In genomic region chr2:210519594-210519993, GRCh38 we compare ENCODE assay signal across 18 cellular contexts. TPM values are rescaled to one million over a fixed set of nuclear protein-coding genes. Genes with fewer than 3 reads are reported as not detected.
DNase-seq lines count a peak whose midpoint lies in the region; ATAC-seq and TF ChIP-seq lines count a peak whose summit lies in the region.
"Had no signal": no experiment of that assay in that cellular context is flagged by ENCODE, and none has a peak within 500 bp of the region (broad histone marks: within the 10 kb centered on the region; RNA-seq: fewer than 3 reads in every experiment).

No MANE protein-coding gene starts in this region.

- ATAC-seq in activated naive CD8-positive, alpha-beta T cell treated with anti-CD3 and anti-CD28 coated beads, Interleukin-2, amount 10 ng/mL, durations not matched to agents 7 days and 5 days (ENCODE audit: low read depth): peak; percentile 65

- POLR2A ChIA-PET in activated naive CD8-positive, alpha-beta T cell treated with anti-CD3 and anti-CD28 coated beads, Interleukin-2, amount 10 ng/mL, durations not matched to agents 7 days and 5 days (lab: Charles Lee): no interaction called here
- POLR2A ChIA-PET in OCI-LY7 (lab: Charles Lee): no interaction called here

- H3K9me3 ChIP-seq in uterus: no peaks in the 10 kb centered on the region
- no peaks in the 10 kb centered on the region for H3K9me3 ChIP-seq in OCI-LY7 (ENCODE audit: low read length)
- H3K9me3 ChIP-seq: BE2C had no signal

- H3K36me3 ChIP-seq in uterus (no peaks in the 10 kb centered on the region), OCI-LY7 (ENCODE audit: insufficient read depth, low read length) (no peaks in the 10 kb centered on the region)
- H3K36me3 ChIP-seq: BE2C had no signal

- no peak overlapping the region for H3K4me3 Mint-ChIP-seq in activated naive CD8-positive, alpha-beta T cell treated with anti-CD3 and anti-CD28 coated beads, Interleukin-2, amount 10 ng/mL, durations not matched to agents 7 days and 5 days
- no peak overlapping the region for H3K4me3 Mint-ChIP-seq in activated naive CD8-positive, alpha-beta T cell treated with anti-CD3 and anti-CD28 coated beads for 36 hours
- H3K4me3 Mint-ChIP-seq: CD4-positive, alpha-beta T cell had no signal

- CTCF ChIA-PET in OCI-LY7 (lab: Charles Lee; ENCODE audit: unreplicated experiment): no interaction called here

- no peaks in the 10 kb centered on the region for H4K20me1 ChIP-seq in OCI-LY7 (ENCODE audit: insufficient read depth, low read length)

- no peaks in the 10 kb centered on the region for H3K79me2 ChIP-seq in OCI-LY7 (ENCODE audit: insufficient read depth, low read depth, low read length)

- H3K27ac ChIP-seq in dorsolateral prefrontal cortex: peak overlapping the region in 49 of 59 donors; percentile 1 to 86 (median 65)
- no peak overlapping the region for H3K27ac ChIP-seq in uterus
- no peak overlapping the region for H3K27ac ChIP-seq in OCI-LY7 (ENCODE audit: low read depth, low read length, poor library complexity, severe bottlenecking)
- H3K27ac ChIP-seq: 22Rv1 had no signal

- no peak overlapping the region for H2AFZ ChIP-seq in OCI-LY7 (ENCODE audit: low read length)

- TF ChIP-seq CTCF in dorsolateral prefrontal cortex (IDR thresholded peaks at IDR 0.05 in 54 of 56, conservative IDR thresholded peaks at IDR 0.05 in 2 of 56; ENCODE audit: low read depth in 1 of 56, partially characterized antibody in 56 of 56) (no peak), uterus (IDR thresholded peaks at IDR 0.05) (no peak), OCI-LY7 (conservative IDR thresholded peaks at IDR 0.05; ENCODE audit: low read length) (no peak)

- TF ChIP-seq POLR2A in uterus (IDR thresholded peaks at IDR 0.05): no peak

- no peak overlapping the region for H3K27ac Mint-ChIP-seq in activated naive CD8-positive, alpha-beta T cell treated with anti-CD3 and anti-CD28 coated beads, Interleukin-2, amount 10 ng/mL, durations not matched to agents 7 days and 5 days
- H3K27ac Mint-ChIP-seq in activated naive CD8-positive, alpha-beta T cell treated with anti-CD3 and anti-CD28 coated beads for 36 hours: no peak overlapping the region
- H3K27ac Mint-ChIP-seq: CD4-positive, alpha-beta T cell had no signal

- peaks cover 4% of the 10 kb centered on the region for H3K4me1 Mint-ChIP-seq in activated naive CD8-positive, alpha-beta T cell treated with anti-CD3 and anti-CD28 coated beads, Interleukin-2, amount 10 ng/mL, durations not matched to agents 7 days and 5 days
- H3K4me1 Mint-ChIP-seq in activated naive CD8-positive, alpha-beta T cell treated with anti-CD3 and anti-CD28 coated beads for 36 hours: no peaks in the 10 kb centered on the region

- no TSS peak for BruUV-seq in OCI-LY7 (replicated peaks; lab: Mats Ljungman, UMichigan)

- no peak for DNase-seq in activated naive CD8-positive, alpha-beta T cell treated with anti-CD3 and anti-CD28 coated beads, Interleukin-2, amount 10 ng/mL, durations not matched to agents 7 days and 5 days
- no peak for DNase-seq in activated naive CD8-positive, alpha-beta T cell treated with anti-CD3 and anti-CD28 coated beads for 36 hours
- DNase-seq in dorsolateral prefrontal cortex (peak in 1 of 10 donors; percentile 49), midbrain (lab: John Stamatoyannopoulos, UW) (peak; percentile 48), iPS-NIHi11 (ENCODE audit: low spot score) (no peak), LoVo (ENCODE audit: low spot score) (no peak), uterus (no peak), OCI-LY7 (ENCODE audit: low spot score) (no peak)
- DNase-seq: BE2C; CD4-positive, alpha-beta T cell; DMS79 treated with DMSO at 0.1 percent for 48 hours; MV-4-11; NCI-H1417; NCI-H1930; NCI-H446; NCI-H748 treated with DMSO at 0.1 percent for 48 hours; SHP77 treated with DMSO at 0.1 percent for 48 hours had no signal

- no peaks in the 10 kb centered on the region for H3K36me3 Mint-ChIP-seq in activated naive CD8-positive, alpha-beta T cell treated with anti-CD3 and anti-CD28 coated beads, Interleukin-2, amount 10 ng/mL, durations not matched to agents 7 days and 5 days
- H3K36me3 Mint-ChIP-seq in activated naive CD8-positive, alpha-beta T cell treated with anti-CD3 and anti-CD28 coated beads for 36 hours: no peaks in the 10 kb centered on the region

- H3K27me3 ChIP-seq in dorsolateral prefrontal cortex (no peaks in the 10 kb centered on the region), uterus (no peaks in the 10 kb centered on the region)

- H3K9me2 ChIP-seq in OCI-LY7 (ENCODE audit: insufficient read depth, low read length): no peaks in the 10 kb centered on the region

- no peak overlapping the region for H3K4me3 ChIP-seq in dorsolateral prefrontal cortex
- no peak overlapping the region for H3K4me3 ChIP-seq in uterus
- H3K4me3 ChIP-seq in OCI-LY7 (ENCODE audit: low read depth, low read length, poor library complexity, severe bottlenecking): no peak overlapping the region

- no peaks in the 10 kb centered on the region for H3K9me3 Mint-ChIP-seq in activated naive CD8-positive, alpha-beta T cell treated with anti-CD3 and anti-CD28 coated beads, Interleukin-2, amount 10 ng/mL, durations not matched to agents 7 days and 5 days
- H3K9me3 Mint-ChIP-seq in activated naive CD8-positive, alpha-beta T cell treated with anti-CD3 and anti-CD28 coated beads for 36 hours: peaks cover 13% of the 10 kb centered on the region

- no peaks in the 10 kb centered on the region for H3K4me1 ChIP-seq in uterus
- no peaks in the 10 kb centered on the region for H3K4me1 ChIP-seq in OCI-LY7 (ENCODE audit: insufficient read depth, low read length, poor library complexity, severe bottlenecking)
- H3K4me1 ChIP-seq: BE2C had no signal

- no peak overlapping the region for H3K4me2 ChIP-seq in OCI-LY7 (ENCODE audit: low read length)

- intact Hi-C loops in dorsolateral prefrontal cortex (cut with DNase I) (no loop called here), uterus (cut with DNase I; ENCODE audit: low total_unique reads) (no loop called here), OCI-LY7 (cut with micrococcal nuclease; ENCODE audit: unreplicated experiment) (no loop called here)

- peaks cover 10% of the 10 kb centered on the region for H3K27me3 Mint-ChIP-seq in activated naive CD8-positive, alpha-beta T cell treated with anti-CD3 and anti-CD28 coated beads, Interleukin-2, amount 10 ng/mL, durations not matched to agents 7 days and 5 days
- peaks cover 18% of the 10 kb centered on the region for H3K27me3 Mint-ChIP-seq in activated naive CD8-positive, alpha-beta T cell treated with anti-CD3 and anti-CD28 coated beads for 36 hours

RNA-seq across cellular contexts. Expression of gene CPS1, which starts 36.8 kb away (rescaled TPM):
- 1 to 10 TPM in 1 of 2 experiments, under 1 TPM in 1; 0.68 to 1.1 TPM for total RNA-seq in activated naive CD8-positive, alpha-beta T cell treated with anti-CD3 and anti-CD28 coated beads, Interleukin-2, amount 10 ng/mL, durations not matched to agents 7 days and 5 days
- total RNA-seq in activated naive CD8-positive, alpha-beta T cell treated with anti-CD3 and anti-CD28 coated beads for 36 hours: 1 to 10 TPM; 2.6 to 2.8 TPM
- 10 to 100 TPM in 35 of 120 experiments, 1 to 10 TPM in 85; 3.5 to 15.7 (median 8.3) TPM for total RNA-seq in dorsolateral prefrontal cortex
- 10 to 100 TPM in 1 of 4 donors, 1 to 10 TPM in 2, under 1 TPM in 1; 0.29 to 10.8 (median 5.5) TPM for total RNA-seq in uterus
- 0.06 and 1.2 TPM in 2 replicates for total RNA-seq in OCI-LY7 (2014; rRNA removed; shearing (Covaris generic))
- total RNA-seq in OCI-LY7 (2022): 0.20 and 0.27 TPM in 2 replicates

RNA-seq across cellular contexts. Expression of gene LANCL1, which starts 43.0 kb away (rescaled TPM):
- total RNA-seq in activated naive CD8-positive, alpha-beta T cell treated with anti-CD3 and anti-CD28 coated beads, Interleukin-2, amount 10 ng/mL, durations not matched to agents 7 days and 5 days: 10 to 100 TPM; 37.2 to 39.9 TPM
- total RNA-seq in activated naive CD8-positive, alpha-beta T cell treated with anti-CD3 and anti-CD28 coated beads for 36 hours: 10 to 100 TPM; 43.6 to 45.2 TPM
- total RNA-seq in dorsolateral prefrontal cortex (100 to 1,000 TPM in 118 of 120 experiments, 10 to 100 TPM in 2; 71.4 to 393 (median 221) TPM), uterus (10 to 100 TPM; 41.6 to 78.8 (median 42.0) TPM), OCI-LY7 (2022) (55.2 and 67.3 TPM in 2 replicates)
- total RNA-seq in OCI-LY7 (2014; rRNA removed; shearing (Covaris generic)): 20.4 and 22.5 TPM in 2 replicates

Comparison
In these comparisons a context has a peak if more than half of its experiments do, and no peak if none do; other contexts are left out.
1. H3K27ac ChIP-seq: peak in dorsolateral prefrontal cortex (49 of 59); none in uterus (0 of 2) and OCI-LY7 (single experiment).